Comparison of ENCODE assay signal across 8 cellular contexts in genomic region chr1:32073387-32074229, GRCh38. TPM values are rescaled to one million over a fixed set of nuclear protein-coding genes. Genes with fewer than 3 reads are reported as not detected.
A peak's percentile ranks its signal among the peaks of the same experiment; 100 is the strongest.
DNase-seq lines count a peak whose midpoint lies in the region; ATAC-seq and TF ChIP-seq lines count a peak whose summit lies in the region.

No MANE protein-coding gene starts in this region.

- DNase-seq in DND-41 (no peak), brain microvascular endothelial cell (no peak), lower lobe of right lung (no peak), aorta (no peak), activated gamma-delta T cell (lab: John Stamatoyannopoulos, UW) (no peak)
- DNase-seq in effector CD8-positive, alpha-beta T cell (lab: John Stamatoyannopoulos, UW): no peak

- peaks cover 42% of the 10 kb centered on the region for H3K79me2 ChIP-seq in DND-41 (ENCODE audit: insufficient read depth, low read length)

- no peaks in the 10 kb centered on the region for H3K27me3 ChIP-seq in DND-41 (ENCODE audit: insufficient read depth, low read length, poor library complexity)
- no peaks in the 10 kb centered on the region for H3K27me3 ChIP-seq in brain microvascular endothelial cell (replicated peaks)
- no peaks in the 10 kb centered on the region for H3K27me3 ChIP-seq in lower lobe of right lung (ENCODE audit: low read depth)
- H3K27me3 ChIP-seq in aorta (ENCODE audit: control insufficient read depth in 1 of 2, insufficient read depth in 2 of 2, low read length in 1 of 2): no peaks in the 10 kb centered on the region

- H3K4me1 ChIP-seq in DND-41 (ENCODE audit: insufficient read depth, low read length) (peaks cover 33% of the 10 kb centered on the region), lower lobe of right lung (peaks cover 19% of the 10 kb centered on the region), aorta (ENCODE audit: control insufficient read depth in 1 of 2, insufficient read depth in 2 of 2, low read length in 2 of 2) (no peaks in the 10 kb centered on the region)

- H3K4me3 ChIP-seq in DND-41 (ENCODE audit: low read depth in 1 of 2, low read length in 2 of 2) (peak overlapping the region; percentile 36 to 71; a peak in 3 of 4 replicates), brain microvascular endothelial cell (ENCODE audit: low read depth, low read length) (peak overlapping the region; percentile 86), lower lobe of right lung (peak overlapping the region; percentile 82), aorta (ENCODE audit: low read length in 2 of 2) (peak overlapping the region; percentile 53 to 81)

- peak overlapping the region; percentile 91 for H3K27ac ChIP-seq in DND-41 (ENCODE audit: low read length)
- peak overlapping the region; percentile 79 for H3K27ac ChIP-seq in brain microvascular endothelial cell
- peak overlapping the region; percentile 85 for H3K27ac ChIP-seq in lower lobe of right lung
- H3K27ac ChIP-seq in aorta (ENCODE audit: low read depth in 1 of 2, low read length in 2 of 2): peak overlapping the region in 1 of 2 donors; percentile 28

- H3K36me3 ChIP-seq in DND-41 (ENCODE audit: insufficient read depth, low read length) (peaks cover 46% of the 10 kb centered on the region), brain microvascular endothelial cell (replicated peaks) (peaks cover 23% of the 10 kb centered on the region), lower lobe of right lung (peaks cover 34% of the 10 kb centered on the region), aorta (ENCODE audit: control insufficient read depth in 1 of 2, insufficient read depth in 2 of 2, low read length in 1 of 2) (peaks cover 2% of the 10 kb centered on the region in 2 donors)

- in situ Hi-C loops in brain microvascular endothelial cell (cut with HindIII; ENCODE audit: low pct_ligation_motif_present, low sequenced_read_pairs): no loop called here

- WGBS in aorta, 2 donors: 25 to 27% methylated on average over 22 of the region's 22 CpGs

- intact Hi-C loops in lower lobe of right lung (cut with DNase I) (no loop called here), aorta (cut with DNase I) (loop anchor here in 1 of 2 donors (5.0 kb wide), 1 partner anchor 34 kb away; the partner anchor contains the start of gene KPNA6)

- peak overlapping the region; percentile 89 for H3K4me2 ChIP-seq in DND-41 (ENCODE audit: insufficient read depth, low read length)

- peak overlapping the region; percentile 55 for H2AFZ ChIP-seq in DND-41 (ENCODE audit: low read depth, low read length)

- H3K9ac ChIP-seq in DND-41 (ENCODE audit: low read depth, low read length): peak overlapping the region; percentile 68

- H4K20me1 ChIP-seq in DND-41 (ENCODE audit: insufficient read depth, low read length): peaks cover 20% of the 10 kb centered on the region

- TF ChIP-seq CTCF in DND-41 (IDR thresholded peaks at IDR 0.05; ENCODE audit: borderline replicate concordance, extremely low read depth, low read length, poor library complexity, severe bottlenecking) (no peak), brain microvascular endothelial cell (IDR thresholded peaks at IDR 0.05; ENCODE audit: low read depth, low read length, missing control alignments) (peak; percentile 48), lower lobe of right lung (IDR thresholded peaks at IDR 0.05) (no peak)

- H3K9me3 ChIP-seq in DND-41 (ENCODE audit: insufficient read depth, low read length, severe bottlenecking) (no peaks in the 10 kb centered on the region), lower lobe of right lung (no peaks in the 10 kb centered on the region), aorta (ENCODE audit: control insufficient read depth, low read length) (no peaks in the 10 kb centered on the region)

- ATAC-seq in DND-41 (ENCODE audit: insufficient read depth, low read depth) (peak; percentile 64), HG03378 (IDR thresholded peaks at IDR 0.05; ENCODE audit: unreplicated experiment) (peak; percentile 19), lower lobe of right lung (peak in 1 of 2 donors; percentile 62), aorta (ENCODE audit: low FRiP score) (no peak), HG02981 (IDR thresholded peaks at IDR 0.05; ENCODE audit: unreplicated experiment) (no peak)

RNA-seq across cellular contexts. Expression of gene TMEM39B, which starts 0.9 kb away (rescaled TPM):
- total RNA-seq in lower lobe of right lung (15.3 TPM), aorta (10 to 100 TPM; 14.1 to 21.1 TPM)
- polyA plus RNA-seq in aorta: 10 to 100 TPM in 1 of 2 donors, 1 to 10 TPM in 1; 3.5 to 16.6 TPM

RNA-seq across cellular contexts. Expression of gene KPNA6, which starts 34.2 kb away (rescaled TPM):
- total RNA-seq in lower lobe of right lung: 57.1 TPM
- 10 to 100 TPM; 58.4 to 66.2 TPM for total RNA-seq in aorta
- 10 to 100 TPM in 1 of 2 donors, 1 to 10 TPM in 1; 8.8 to 11.0 TPM for polyA plus RNA-seq in aorta

RNA-seq across cellular contexts. Expression of gene KHDRBS1, which starts 59.9 kb away (rescaled TPM):
- total RNA-seq in lower lobe of right lung (79.5 TPM), aorta (10 to 100 TPM; 84.9 to 91.2 TPM)
- 10 to 100 TPM; 57.0 to 61.8 TPM for polyA plus RNA-seq in aorta

Comparison
In these comparisons a context has a peak if more than half of its experiments do, and no peak if none do; other contexts are left out.
1. ATAC-seq: peak in DND-41 (single experiment) and HG03378 (single experiment); none in aorta (single experiment) and HG02981 (single experiment).
2. Peak in every context shown above with its lines, with median percentiles within 50 percentile points of each other: H3K4me3 ChIP-seq.